Comparison of ENCODE assay signal across 1 cellular context in the genomic region with DNA sequence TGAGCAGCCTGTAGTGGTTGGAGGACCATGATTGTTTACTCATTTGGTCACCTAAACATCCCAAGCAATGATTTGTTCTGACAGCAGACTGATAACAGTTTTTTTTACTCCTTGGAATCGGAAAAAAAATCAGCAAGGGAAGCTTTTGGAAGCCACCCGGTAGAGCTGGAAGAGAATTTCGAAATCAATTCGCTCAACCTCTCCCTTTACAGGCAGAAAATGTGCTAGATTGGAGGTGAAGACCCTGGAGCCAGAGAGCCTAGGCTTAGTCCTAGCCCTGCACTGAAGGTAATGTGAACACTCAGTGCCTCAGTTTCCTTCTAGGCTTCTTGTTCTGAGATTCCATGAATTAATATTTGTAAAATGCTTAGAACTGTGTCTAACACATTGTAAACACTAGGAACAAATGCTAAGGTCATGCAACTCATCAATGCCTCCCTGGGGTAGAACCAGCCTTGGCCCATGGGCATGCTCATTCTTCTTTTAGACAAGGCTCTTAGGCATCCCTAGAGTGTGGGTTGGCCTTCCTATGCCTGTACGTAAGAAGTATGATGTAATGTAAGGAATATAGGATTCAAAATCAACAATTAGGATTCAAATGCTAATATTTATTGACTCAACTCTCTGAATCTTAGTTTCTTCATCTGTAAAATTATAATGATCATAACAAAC.
TF ChIP-seq lines count a peak whose summit lies in the region.

No MANE protein-coding gene starts in this region.

TF ChIP-seq in endothelial cell of umbilical vein, 7 proteins besides CTCF, POLR2A, EP300 and RAD21 (continued from another document):
- no peak for TF ChIP-seq EZH2 (IDR thresholded peaks at IDR 0.05; ENCODE audit: borderline replicate concordance, low read depth, low read length, severe bottlenecking)
- TF ChIP-seq GATA2 (IDR thresholded peaks at IDR 0.05; ENCODE audit: insufficient read depth, insufficient read length, low read depth, low read length) = no peak
- no peak for TF ChIP-seq MYC (IDR thresholded peaks at IDR 0.05; ENCODE audit: low read depth, low read length)
- TF ChIP-seq MAX (IDR thresholded peaks at IDR 0.05; ENCODE audit: insufficient read depth, insufficient read length) = no peak
- no peak for TF ChIP-seq POLR2AphosphoS5 (IDR thresholded peaks at IDR 0.05; ENCODE audit: insufficient read depth, low read depth, low read length)
- no peak for TF ChIP-seq JUN (IDR thresholded peaks at IDR 0.05; ENCODE audit: borderline replicate concordance, insufficient read depth, insufficient read length, low read depth)
